In genomic region chr3:32902887-32903371, GRCh38 we compare ENCODE assay signal across 8 cellular contexts. TPM values are rescaled to one million over a fixed set of nuclear protein-coding genes. Genes with fewer than 3 reads are reported as not detected.
DNase-seq lines count a peak whose midpoint lies in the region; ATAC-seq, FAIRE-seq and TF ChIP-seq lines count a peak whose summit lies in the region.
"Not testable (repeated sequence)": the region's sequence is repeated elsewhere in the genome, so short reads cannot be mapped to it uniquely, and the experiment has no call there.

No MANE protein-coding gene starts in this region.

- peak overlapping the region; percentile 30; the same call in 1 of the 2 replicates for H3K4me3 ChIP-seq in GM08714 (ENCODE audit: low read length)
- not testable (repeated sequence) for H3K4me3 ChIP-seq in choroid plexus epithelial cell (ENCODE audit: low read depth, low read length); keratinocyte (ENCODE audit: control insufficient read depth in 2 of 3, extremely low read depth in 1 of 3, insufficient read depth in 2 of 3, low read depth in 1 of 3, low read length in 3 of 3)
- H3K4me3 ChIP-seq in rectal smooth muscle tissue (ENCODE audit: low read length): peak overlapping the region; percentile 15

- peaks cover 35% of the 10 kb centered on the region for H3K27me3 Mint-ChIP-seq in stimulated activated naive CD8-positive, alpha-beta T cell treated with anti-CD3 and anti-CD28 coated beads, Interleukin-15, amount 100 ng/mL, for 72 hours

- not testable (repeated sequence) for H3K27ac ChIP-seq in keratinocyte (ENCODE audit: control insufficient read depth, insufficient read depth, low read length); rectal smooth muscle tissue (ENCODE audit: low read depth, low read length)

- TF ChIP-seq CTCF in choroid plexus epithelial cell (conservative IDR thresholded peaks at IDR 0.05; ENCODE audit: low read depth, low read length): peak; percentile 27
- TF ChIP-seq CTCF in keratinocyte (optimal IDR thresholded peaks at IDR 0.05 in 1 of 3, IDR thresholded peaks at IDR 0.05 in 1 of 3, conservative IDR thresholded peaks at IDR 0.05 in 1 of 3; ENCODE audit: extremely low read depth in 1 of 3, insufficient read depth in 2 of 3, low read length in 3 of 3): peak in 2 of 3 experiments; percentile 42

- not testable (repeated sequence) for H2AFZ ChIP-seq in keratinocyte (ENCODE audit: control insufficient read depth, low read length)

- H3K9ac ChIP-seq in keratinocyte (ENCODE audit: control insufficient read depth, extremely low read depth, insufficient read depth, low read length); rectal smooth muscle tissue (ENCODE audit: low read length): not testable (repeated sequence)

- dilution Hi-C loops in keratinocyte (cut with MboI; ENCODE audit: extremely low pct_ligation_motif_present, low sequenced_read_pairs): not testable (repeated sequence)

- not testable (repeated sequence) for H4K20me1 ChIP-seq in keratinocyte (ENCODE audit: control insufficient read depth, extremely low read depth, insufficient read depth, low read length)

- H3K36me3 ChIP-seq in keratinocyte (ENCODE audit: control insufficient read depth in 2 of 2, extremely low read depth in 1 of 2, insufficient read depth in 2 of 2, low read length in 2 of 2); rectal smooth muscle tissue (ENCODE audit: control insufficient read depth, insufficient read depth, low read length): not testable (repeated sequence)

- not testable (repeated sequence) for H3K79me2 ChIP-seq in keratinocyte (ENCODE audit: control insufficient read depth, insufficient read depth, low read length)

- not testable (repeated sequence) for H3K4me1 ChIP-seq in keratinocyte (ENCODE audit: control insufficient read depth, extremely low read depth, insufficient read depth, low read length); rectal smooth muscle tissue (ENCODE audit: control insufficient read depth, insufficient read depth, low read length)

- H3K27ac Mint-ChIP-seq in stimulated activated naive CD8-positive, alpha-beta T cell treated with anti-CD3 and anti-CD28 coated beads, Interleukin-15, amount 100 ng/mL, for 72 hours: not testable (repeated sequence)

- peak overlapping the region; percentile 79 to 84 for H3K4me3 Mint-ChIP-seq in stimulated activated naive CD8-positive, alpha-beta T cell treated with anti-CD3 and anti-CD28 coated beads, Interleukin-15, amount 100 ng/mL, for 72 hours

- H3K4me2 ChIP-seq in keratinocyte (ENCODE audit: control insufficient read depth, extremely low read depth, insufficient read depth, low read depth, low read length): not testable (repeated sequence)

- not testable (repeated sequence) for H3K9me1 ChIP-seq in keratinocyte (ENCODE audit: control insufficient read depth, extremely low read depth, insufficient read depth, low read length)

- not testable (repeated sequence) for H3K27me3 ChIP-seq in keratinocyte (ENCODE audit: control insufficient read depth, extremely low read depth, insufficient read depth, low read length); rectal smooth muscle tissue (ENCODE audit: control insufficient read depth, insufficient read depth, low read length)

- DNase-seq in SK-N-DZ (ENCODE audit: low spot score): peak; percentile 75
- peak; percentile 32 for DNase-seq in activated T-cell treated with anti-CD3 and anti-CD28 coated beads for 24 hours (ENCODE audit: low read depth)
- DNase-seq in choroid plexus epithelial cell (ENCODE audit: low read depth); keratinocyte (ENCODE audit: low read depth, low spot score): not testable (repeated sequence)
- DNase-seq in stimulated activated naive CD8-positive, alpha-beta T cell treated with anti-CD3 and anti-CD28 coated beads, Interleukin-15, amount 100 ng/mL, for 72 hours: peak; percentile 34 to 56

- not testable (repeated sequence) for H3K4me1 Mint-ChIP-seq in stimulated activated naive CD8-positive, alpha-beta T cell treated with anti-CD3 and anti-CD28 coated beads, Interleukin-15, amount 100 ng/mL, for 72 hours

- H3K9me3 ChIP-seq in keratinocyte (ENCODE audit: control insufficient read depth, low read depth, low read length): not testable (repeated sequence)

- not testable (repeated sequence) for H3K9me3 Mint-ChIP-seq in stimulated activated naive CD8-positive, alpha-beta T cell treated with anti-CD3 and anti-CD28 coated beads, Interleukin-15, amount 100 ng/mL, for 72 hours

- ATAC-seq in HG03342 (IDR thresholded peaks at IDR 0.05; ENCODE audit: unreplicated experiment): peak; percentile 74
- peak; percentile 86 for ATAC-seq in stimulated activated naive CD8-positive, alpha-beta T cell treated with anti-CD3 and anti-CD28 coated beads, Interleukin-15, amount 100 ng/mL, for 72 hours

- FAIRE-seq in keratinocyte (lab: Jason Lieb, UNC): not testable (repeated sequence)

RNA-seq across cellular contexts. Expression of gene CCR4, which starts 48.5 kb away (rescaled TPM):
- polyA plus RNA-seq in SK-N-DZ (2014; cell fraction: cytosol; rRNA removed): not detected in 2 replicates
- polyA plus RNA-seq in SK-N-DZ (2014; cell fraction: nucleus; rRNA removed): 0.05 TPM in 1 of 2 replicates, not detected in the other
- 0.01 TPM in 1 of 3 replicates, not detected in the others for polyA plus RNA-seq in keratinocyte
- not detected for polyA plus RNA-seq in keratinocyte (2011; ENCODE audit: low read depth)
- polyA plus RNA-seq in keratinocyte (2011; cell fraction: cytosol; rRNA removed): not detected in 2 replicates
- not detected in 2 replicates for polyA plus RNA-seq in keratinocyte (2011; cell fraction: nucleus; rRNA removed)
- polyA plus RNA-seq in keratinocyte (2012; ENCODE audit: low replicate concordance): not detected in 2 replicates
- not detected in 3 replicates for polyA minus RNA-seq in keratinocyte
- polyA minus RNA-seq in keratinocyte (2011; cell fraction: cytosol; rRNA and poly(A)+ RNA removed): not detected
- polyA minus RNA-seq in keratinocyte (2011; cell fraction: nucleus; rRNA and poly(A)+ RNA removed): not detected in 2 replicates
